In genomic region chr9:8858250-8859161, GRCh38 we compare ENCODE assay signal across 8 cellular contexts.
DNase-seq lines count a peak whose midpoint lies in the region; ATAC-seq, FAIRE-seq and TF ChIP-seq lines count a peak whose summit lies in the region.

No MANE protein-coding gene starts in this region.

- peaks cover 38% of the 10 kb centered on the region for H3K27me3 Mint-ChIP-seq in activated CD8-positive, alpha-beta T cell treated with anti-CD3 and anti-CD28 coated beads for 36 hours

- no peak for ATAC-seq in activated CD8-positive, alpha-beta T cell treated with anti-CD3 and anti-CD28 coated beads for 36 hours
- ATAC-seq in heart right ventricle: peak; percentile 15 to 73 (median 42)

- CTCF ChIA-PET in activated CD8-positive, alpha-beta T cell treated with anti-CD3 and anti-CD28 coated beads for 36 hours (lab: Charles Lee): no interaction called here

- no peaks in the 10 kb centered on the region for H3K36me3 Mint-ChIP-seq in activated CD8-positive, alpha-beta T cell treated with anti-CD3 and anti-CD28 coated beads for 36 hours (ENCODE audit: low read depth)

- H3K4me1 Mint-ChIP-seq in activated CD8-positive, alpha-beta T cell treated with anti-CD3 and anti-CD28 coated beads for 36 hours (ENCODE audit: low read depth): peaks cover 7% of the 10 kb centered on the region

- H3K9me3 ChIP-seq in heart right ventricle (no peaks in the 10 kb centered on the region), prostate gland (no peaks in the 10 kb centered on the region)

- H3K27ac ChIP-seq in heart right ventricle: peak overlapping the region in 5 of 10 donors; percentile 20 to 57 (median 45)
- H3K27ac ChIP-seq in prostate gland: no peak overlapping the region

- no peak for TF ChIP-seq POLR2A in prostate gland (IDR thresholded peaks at IDR 0.05)

- H3K4me1 ChIP-seq in heart right ventricle (peaks cover 0 to 39% (median 8%) of the 10 kb centered on the region in 9 donors), prostate gland (replicated peaks) (no peaks in the 10 kb centered on the region)

- POLR2A ChIA-PET in activated CD8-positive, alpha-beta T cell treated with anti-CD3 and anti-CD28 coated beads for 36 hours (lab: Charles Lee): no interaction called here

- H3K4me3 Mint-ChIP-seq in activated CD8-positive, alpha-beta T cell treated with anti-CD3 and anti-CD28 coated beads for 36 hours: peak overlapping the region; percentile 37

- WGBS in heart right ventricle, 2 donors: 11 to 15% methylated on average over 45 of the region's 45 CpGs
- WGBS in prostate gland: 18% methylated on average over 41 of the region's 45 CpGs

- intact Hi-C loops in activated CD8-positive, alpha-beta T cell treated with anti-CD3 and anti-CD28 coated beads for 36 hours (cut with micrococcal nuclease): no loop called here
- intact Hi-C loops in heart right ventricle (cut with DNase I): loop anchor here in 2 of 10 donors (10.0 kb wide), 2 partner anchors 244 to 374 kb away; no protein-coding TSS in a partner anchor
- intact Hi-C loops in prostate gland (cut with DNase I): loop anchor here (10.0 kb wide), 1 partner anchor 194 kb away; no protein-coding TSS in a partner anchor

- H3K36me3 ChIP-seq in heart right ventricle (no peaks in the 10 kb centered on the region), prostate gland (no peaks in the 10 kb centered on the region)

- DNase-seq in DMS53 (lab: John Stamatoyannopoulos, UW): peak; percentile 50
- no peak for DNase-seq in activated CD8-positive, alpha-beta T cell treated with anti-CD3 and anti-CD28 coated beads for 36 hours
- DNase-seq in heart right ventricle: peak in 1 of 2 donors; percentile 6
- DNase-seq in prostate gland (ENCODE audit: low spot score): no peak
- no peak for DNase-seq in GM19239 (ENCODE audit: insufficient read length, low spot score)
- DNase-seq in COLO668 (lab: John Stamatoyannopoulos, UW; ENCODE audit: unreplicated experiment): no peak
- no peak for DNase-seq in inferior parietal cortex (ENCODE audit: extremely low spot score)
- DNase-seq in SHP77 (lab: John Stamatoyannopoulos, UW): no peak

- H3K27me3 ChIP-seq in heart right ventricle (peaks cover 0 to 51% (median 8%) of the 10 kb centered on the region in 7 donors), prostate gland (replicated peaks; ENCODE audit: insufficient read depth) (no peaks in the 10 kb centered on the region)

- no peak for FAIRE-seq in GM19239 (lab: Jason Lieb, UNC)

- TF ChIP-seq CTCF in activated CD8-positive, alpha-beta T cell treated with anti-CD3 and anti-CD28 coated beads for 36 hours (IDR thresholded peaks at IDR 0.05): no peak
- TF ChIP-seq CTCF in heart right ventricle (IDR thresholded peaks at IDR 0.05) (no peak), prostate gland (IDR thresholded peaks at IDR 0.05) (no peak)

- no peaks in the 10 kb centered on the region for H3K9me3 Mint-ChIP-seq in activated CD8-positive, alpha-beta T cell treated with anti-CD3 and anti-CD28 coated beads for 36 hours

- H3K4me3 ChIP-seq in heart right ventricle: peak overlapping the region; percentile 47 to 77 (median 68)
- H3K4me3 ChIP-seq in prostate gland: peak overlapping the region; percentile 50 to 60

- no peak overlapping the region for H3K27ac Mint-ChIP-seq in activated CD8-positive, alpha-beta T cell treated with anti-CD3 and anti-CD28 coated beads for 36 hours
